Comparison of ENCODE assay signal across 18 cellular contexts in the genomic region with DNA sequence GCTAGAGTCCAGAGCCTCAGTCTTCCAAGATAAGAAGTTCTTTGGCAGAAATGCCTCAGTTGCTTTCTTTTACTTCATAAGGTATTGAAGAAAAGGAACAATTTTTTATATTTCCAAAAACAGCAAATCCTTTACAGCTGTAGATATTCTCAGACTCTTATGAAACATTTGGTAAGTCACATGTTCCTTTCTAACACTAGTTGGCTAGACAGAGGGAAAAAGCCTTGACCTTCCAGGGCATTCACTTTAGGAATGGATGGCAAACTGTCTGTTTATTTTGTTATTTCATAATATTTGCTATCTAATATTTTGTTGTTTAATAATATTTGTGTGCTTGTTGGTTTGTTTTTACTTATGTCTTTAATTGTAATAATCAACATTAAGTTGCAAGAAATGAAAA.
"Had no signal": no experiment of that assay in that cellular context is flagged by ENCODE, and none has a peak within 500 bp of the region (broad histone marks: within the 10 kb centered on the region; RNA-seq: fewer than 3 reads in every experiment).

No MANE protein-coding gene starts in this region.

- H3K4me1 ChIP-seq: suprapubic skin, upper lobe of right lung had no signal

- ATAC-seq: gastrocnemius medialis; naive thymus-derived CD4-positive, alpha-beta T cell; psoas muscle; stimulated activated effector memory CD8-positive, alpha-beta T cell treated with anti-CD3 and anti-CD28 coated beads, Interleukin-12 subunit alpha, Interleukin-12 subunit beta, amount 100 ng/mL, for 72 hours; stimulated activated naive CD8-positive, alpha-beta T cell treated with anti-CD3 and anti-CD28 coated beads, Interleukin-15, Interleukin-2, amounts not matched to agents 100 U/mL and 50 U/mL, for 24 hours; upper lobe of right lung had no signal

- H3K4me3 ChIP-seq: cardiac muscle cell, dorsolateral prefrontal cortex, gastrocnemius medialis, psoas muscle, suprapubic skin, tibial nerve, upper lobe of right lung had no signal

- H3K27me3 ChIP-seq: cardiac muscle cell, dorsolateral prefrontal cortex, gastrocnemius medialis, suprapubic skin, tibial nerve, upper lobe of right lung had no signal

- DNase-seq: cortex of kidney; dorsolateral prefrontal cortex; effector CD8-positive, alpha-beta T cell; gastrocnemius medialis; immature natural killer cell; mammary epithelial cell; naive thymus-derived CD4-positive, alpha-beta T cell; nephron progenitor cell; psoas muscle; right cardiac atrium; stimulated activated CD4-positive, alpha-beta T cell treated with anti-CD3 and anti-CD28 coated beads, Interleukin-4, amount 100 ng/mL, for 1 hour; stimulated activated CD8-positive, alpha-beta memory T cell treated with anti-CD3 and anti-CD28 coated beads, Interleukin-4, amount 100 ng/mL, for 48 hours; stimulated activated naive CD8-positive, alpha-beta T cell treated with anti-CD3 and anti-CD28 coated beads, Interleukin-15, Interleukin-2, amounts not matched to agents 100 U/mL and 50 U/mL, for 24 hours; upper lobe of right lung had no signal

- H3K36me3 ChIP-seq: gastrocnemius medialis, suprapubic skin, upper lobe of right lung had no signal

- H3K9me3 ChIP-seq: gastrocnemius medialis, suprapubic skin, upper lobe of right lung had no signal
